8 cellular contexts compared by ENCODE assay signal in genomic region chr9:84851935-84852585, GRCh38.
DNase-seq lines count a peak whose midpoint lies in the region; ATAC-seq, FAIRE-seq and TF ChIP-seq lines count a peak whose summit lies in the region.
"Had no signal": no experiment of that assay in that cellular context is flagged by ENCODE, and none has a peak within 500 bp of the region (broad histone marks: within the 10 kb centered on the region; RNA-seq: fewer than 3 reads in every experiment).

No MANE protein-coding gene starts in this region.

- H3K36me3 ChIP-seq in HUES48 (ENCODE audit: control insufficient read depth, insufficient read depth, low read length): no peaks in the 10 kb centered on the region
- no peaks in the 10 kb centered on the region for H3K36me3 ChIP-seq in heart right ventricle
- H3K36me3 ChIP-seq in stomach smooth muscle (ENCODE audit: control insufficient read depth in 2 of 2, insufficient read depth in 2 of 2, low read length in 2 of 2): no peaks in the 10 kb centered on the region

- no peaks in the 10 kb centered on the region for H3K36me3 Mint-ChIP-seq in T-helper 2 cell treated with Interferon-gamma antibody and Interleukin-4, amounts not matched to agents 5 μg/mL and 100 μg/mL, for 36 hours (ENCODE audit: low read depth)

- H3K27me3 ChIP-seq in HUES48 (ENCODE audit: control insufficient read depth, insufficient read depth, low read length) (no peaks in the 10 kb centered on the region; the same call in 1 of the 2 replicates), heart right ventricle (no peaks in the 10 kb centered on the region), stomach smooth muscle (ENCODE audit: control insufficient read depth in 1 of 2, insufficient read depth in 2 of 2, low read length in 2 of 2) (no peaks in the 10 kb centered on the region)

- TF ChIP-seq POLR2A in GM12891 (IDR thresholded peaks at IDR 0.05; ENCODE audit: low read depth, low read length): no peak

- H3K27ac ChIP-seq in HUES48 (ENCODE audit: low read depth, low read length) (peak overlapping the region; percentile 93), heart right ventricle (peak overlapping the region in 2 of 10 donors; percentile 31 to 41), stomach smooth muscle (ENCODE audit: low read length) (peak overlapping the region; percentile 64)

- no peak for FAIRE-seq in GM12891 (lab: Jason Lieb, UNC)
- FAIRE-seq: endometrium had no signal

- H3K27ac Mint-ChIP-seq in T-helper 2 cell treated with Interferon-gamma antibody and Interleukin-4, amounts not matched to agents 5 μg/mL and 100 μg/mL, for 36 hours: no peak overlapping the region

- intact Hi-C loops in heart right ventricle (cut with DNase I): loop anchor here in 1 of 10 donors (10.0 kb wide), 1 partner anchor 93 kb away; no protein-coding TSS in a partner anchor

- DNase-seq in T1000 (lab: John Stamatoyannopoulos, UW) (peak; percentile 66), heart right ventricle (peak in 1 of 2 donors; percentile 66), HK-2 (ENCODE audit: unreplicated experiment) (no peak), GM12891 (ENCODE audit: insufficient read length, low spot score) (no peak)
- no peak for DNase-seq in T-helper 2 cell treated with Interferon-gamma antibody and Interleukin-4, amounts not matched to agents 5 μg/mL and 100 μg/mL, for 36 hours (ENCODE audit: low spot score)

- no peaks in the 10 kb centered on the region for H3K4me1 Mint-ChIP-seq in T-helper 2 cell treated with Interferon-gamma antibody and Interleukin-4, amounts not matched to agents 5 μg/mL and 100 μg/mL, for 36 hours (ENCODE audit: low read depth)

- H3K4me3 ChIP-seq in HUES48 (ENCODE audit: low read depth, low read length): no peak overlapping the region
- H3K4me3 ChIP-seq in heart right ventricle: no peak overlapping the region
- H3K4me3 ChIP-seq in stomach smooth muscle (ENCODE audit: low read length in 2 of 2): peak overlapping the region; percentile 18 to 52

- no peaks in the 10 kb centered on the region for H3K27me3 Mint-ChIP-seq in T-helper 2 cell treated with Interferon-gamma antibody and Interleukin-4, amounts not matched to agents 5 μg/mL and 100 μg/mL, for 36 hours (ENCODE audit: low read depth)

- no peak overlapping the region for H3K4me3 Mint-ChIP-seq in T-helper 2 cell treated with Interferon-gamma antibody and Interleukin-4, amounts not matched to agents 5 μg/mL and 100 μg/mL, for 36 hours

- no peak for TF ChIP-seq CTCF in heart right ventricle (IDR thresholded peaks at IDR 0.05)

- H3K4me1 ChIP-seq in HUES48 (ENCODE audit: control insufficient read depth, insufficient read depth, low read length): peaks cover 50% of the 10 kb centered on the region
- peaks cover 5 to 40% (median 18%) of the 10 kb centered on the region in 9 donors for H3K4me1 ChIP-seq in heart right ventricle
- peaks cover 35% of the 10 kb centered on the region for H3K4me1 ChIP-seq in stomach smooth muscle (ENCODE audit: control insufficient read depth, insufficient read depth, low read length)

- WGBS in heart right ventricle, 2 donors: 53 to 65% methylated on average over 10 of the region's 10 CpGs

- no peak overlapping the region for H3K9ac ChIP-seq in HUES48 (ENCODE audit: low read depth, low read length)
- H3K9ac ChIP-seq in stomach smooth muscle (ENCODE audit: low read length in 2 of 2): no peak overlapping the region

- H3K9me3 Mint-ChIP-seq in T-helper 2 cell treated with Interferon-gamma antibody and Interleukin-4, amounts not matched to agents 5 μg/mL and 100 μg/mL, for 36 hours: no peaks in the 10 kb centered on the region

- H3K9me3 ChIP-seq in HUES48 (ENCODE audit: control insufficient read depth, insufficient read depth, low read length): no peaks in the 10 kb centered on the region
- no peaks in the 10 kb centered on the region for H3K9me3 ChIP-seq in heart right ventricle
- no peaks in the 10 kb centered on the region for H3K9me3 ChIP-seq in stomach smooth muscle (ENCODE audit: control insufficient read depth in 2 of 2, low read length in 2 of 2)

- ATAC-seq in heart right ventricle: peak; percentile 51 to 87 (median 79)

TF ChIP-seq in GM12891, 5 proteins besides CTCF, POLR2A, EP300 and RAD21:
- no peak for TF ChIP-seq POU2F2 (IDR thresholded peaks at IDR 0.05; ENCODE audit: low read depth, low read length)

Comparison
In these comparisons a context has a peak if more than half of its experiments do, and no peak if none do; other contexts are left out.
1. H3K4me3 ChIP-seq: peak in stomach smooth muscle (2 of 2); none in HUES48 (single experiment) and heart right ventricle (0 of 10).